Comparison of ENCODE assay signal across 22 cellular contexts in genomic region chr14:38185661-38186060, GRCh38. TPM values are rescaled to one million over a fixed set of nuclear protein-coding genes. Genes with fewer than 3 reads are reported as not detected.
DNase-seq lines count a peak whose midpoint lies in the region; ATAC-seq and TF ChIP-seq lines count a peak whose summit lies in the region.
"Had no signal": no experiment of that assay in that cellular context is flagged by ENCODE, and none has a peak within 500 bp of the region (broad histone marks: within the 10 kb centered on the region; RNA-seq: fewer than 3 reads in every experiment).

No MANE protein-coding gene starts in this region.

- no peaks in the 10 kb centered on the region for H3F3A ChIP-seq in GM23338 (replicated peaks; ENCODE audit: low read depth)

- DNase-seq in GM23338 (ENCODE audit: low spot score) (no peak), endothelial cell (ENCODE audit: low spot score) (no peak), mesendoderm (no peak), aorta (no peak)
- DNase-seq in natural killer cell treated with Interleukin-12 subunit alpha and Interleukin-12 subunit beta and Interleukin-15 and Interleukin-18, amount 100 ng/mL, for 72 hours (ENCODE audit: low spot score): no peak
- no peak for DNase-seq in T-helper 2 cell treated with Interferon-gamma antibody and Interleukin-4, amounts not matched to agents 5 μg/mL and 100 μg/mL, for 36 hours (ENCODE audit: low spot score)
- DNase-seq: 8988T; ACHN; BE2C; C1 segment of cervical spinal cord; CD4-positive, alpha-beta memory T cell; CD4-positive, CD25-positive, alpha-beta regulatory T cell; CD8-positive, alpha-beta memory T cell; COR-L47; DMS 273 treated with DMSO at 0.1 percent for 48 hours; DMS153; DMS53; DMS79 had no signal

- H3K27ac Mint-ChIP-seq in GM23338 (0 out of 2 replicates have a peak overlapping the region, but pooled peaks have one; percentile 4), endothelial cell (ENCODE audit: unreplicated experiment) (peak overlapping the region; percentile 84)
- H3K27ac Mint-ChIP-seq in natural killer cell treated with Interleukin-12 subunit alpha and Interleukin-12 subunit beta and Interleukin-15 and Interleukin-18, amount 100 ng/mL, for 72 hours: no peak overlapping the region
- H3K27ac Mint-ChIP-seq in T-helper 2 cell treated with Interferon-gamma antibody and Interleukin-4, amounts not matched to agents 5 μg/mL and 100 μg/mL, for 36 hours: no peak overlapping the region
- H3K27ac Mint-ChIP-seq: CD14-positive monocyte; CD4-positive, alpha-beta memory T cell had no signal

- TF ChIP-seq CTCF in GM23338 (conservative IDR thresholded peaks at IDR 0.05; ENCODE audit: low read depth in 2 of 2) (no peak), endothelial cell (IDR thresholded peaks at IDR 0.05; ENCODE audit: unreplicated experiment) (no peak)

- H2AFZ ChIP-seq in GM23338: no peak overlapping the region

- no peak overlapping the region for H3K9ac ChIP-seq in mesendoderm (ENCODE audit: low read length)
- H3K9ac ChIP-seq: BLaER1 had no signal

- H3K9me3 ChIP-seq in aorta (ENCODE audit: control insufficient read depth, low read length): no peaks in the 10 kb centered on the region
- H3K9me3 ChIP-seq: BE2C, BLaER1 had no signal

- H4K20me1 ChIP-seq in GM23338 (replicated peaks; ENCODE audit: insufficient read depth): no peaks in the 10 kb centered on the region
- H4K20me1 ChIP-seq: BLaER1 had no signal

- no peak overlapping the region for H3K4ac ChIP-seq in mesendoderm (ENCODE audit: low read depth, low read length)

- H3K79me1 ChIP-seq in mesendoderm (ENCODE audit: low read length): no peaks in the 10 kb centered on the region

- H3K18ac ChIP-seq in mesendoderm (ENCODE audit: low read length): no peak overlapping the region

- H3K4me2 ChIP-seq in GM23338 (no peak overlapping the region), mesendoderm (ENCODE audit: low read length) (no peak overlapping the region)
- H3K4me2 ChIP-seq: BLaER1 had no signal

- no peak overlapping the region for H3K23ac ChIP-seq in mesendoderm (ENCODE audit: low read length)

- no peak overlapping the region for H2AK5ac ChIP-seq in mesendoderm (ENCODE audit: low read length)

- H3K4me3 Mint-ChIP-seq in GM23338 (no peak overlapping the region), endothelial cell (ENCODE audit: unreplicated experiment) (no peak overlapping the region)
- H3K4me3 Mint-ChIP-seq in natural killer cell treated with Interleukin-12 subunit alpha and Interleukin-12 subunit beta and Interleukin-15 and Interleukin-18, amount 100 ng/mL, for 72 hours: no peak overlapping the region
- no peak overlapping the region for H3K4me3 Mint-ChIP-seq in T-helper 2 cell treated with Interferon-gamma antibody and Interleukin-4, amounts not matched to agents 5 μg/mL and 100 μg/mL, for 36 hours
- H3K4me3 Mint-ChIP-seq: CD14-positive monocyte; CD4-positive, alpha-beta memory T cell; CD4-positive, CD25-positive, alpha-beta regulatory T cell; CD8-positive, alpha-beta memory T cell had no signal

- H3K79me2 ChIP-seq in GM23338 (replicated peaks; ENCODE audit: insufficient read depth) (peaks cover 8% of the 10 kb centered on the region; the same call in 1 of the 2 replicates), mesendoderm (ENCODE audit: control insufficient read depth, insufficient read depth, low read length) (no peaks in the 10 kb centered on the region)

- H4K8ac ChIP-seq in mesendoderm (ENCODE audit: low read depth, low read length): no peak overlapping the region

- H3K4me1 ChIP-seq in GM23338 (ENCODE audit: insufficient read depth) (peaks cover 31% of the 10 kb centered on the region), mesendoderm (ENCODE audit: control insufficient read depth, low read depth, low read length) (peaks cover 14% of the 10 kb centered on the region), aorta (ENCODE audit: control insufficient read depth in 1 of 2, insufficient read depth in 2 of 2, low read length in 2 of 2) (no peaks in the 10 kb centered on the region)
- H3K4me1 ChIP-seq: BE2C, BLaER1 had no signal

- H3K9me3 Mint-ChIP-seq in GM23338 (peaks cover 4% of the 10 kb centered on the region; the same call in 2 of the 3 replicates), endothelial cell (ENCODE audit: unreplicated experiment) (no peaks in the 10 kb centered on the region)
- no peaks in the 10 kb centered on the region for H3K9me3 Mint-ChIP-seq in natural killer cell treated with Interleukin-12 subunit alpha and Interleukin-12 subunit beta and Interleukin-15 and Interleukin-18, amount 100 ng/mL, for 72 hours
- no peaks in the 10 kb centered on the region for H3K9me3 Mint-ChIP-seq in T-helper 2 cell treated with Interferon-gamma antibody and Interleukin-4, amounts not matched to agents 5 μg/mL and 100 μg/mL, for 36 hours
- H3K9me3 Mint-ChIP-seq: CD4-positive, alpha-beta memory T cell; CD8-positive, alpha-beta memory T cell had no signal

- 0 out of 2 replicates have a peak, but pooled peaks cover 9% of the 10 kb centered on the region for H3K9me2 ChIP-seq in GM23338 (ENCODE audit: insufficient read depth)

- no peak overlapping the region for H4K5ac ChIP-seq in mesendoderm (ENCODE audit: low read length)

- no peak overlapping the region for H3K56ac ChIP-seq in mesendoderm (ENCODE audit: low read length)

- intact Hi-C loops in aorta (cut with DNase I): no loop called here

- no peak overlapping the region for H2BK120ac ChIP-seq in mesendoderm (ENCODE audit: low read depth, low read length)

- WGBS in mesendoderm (ENCODE audit: extremely low coverage, insufficient coverage, low lambda C conversion rate): no CpG with 5 or more reads among the region's 1 CpG
- WGBS in aorta, 2 donors: 35 to 38% methylated on average over 1 of the region's 1 CpG

- H3K36me3 ChIP-seq in GM23338 (ENCODE audit: insufficient read depth) (peaks cover 1% of the 10 kb centered on the region; the same call in 1 of the 2 replicates), mesendoderm (ENCODE audit: control insufficient read depth, insufficient read depth, low read length) (no peaks in the 10 kb centered on the region), aorta (ENCODE audit: control insufficient read depth in 1 of 2, insufficient read depth in 2 of 2, low read length in 1 of 2) (no peaks in the 10 kb centered on the region)
- H3K36me3 ChIP-seq: BE2C, BLaER1 had no signal

- H3K4me1 Mint-ChIP-seq in GM23338 (peaks cover 48% of the 10 kb centered on the region), endothelial cell (ENCODE audit: unreplicated experiment) (peaks cover 51% of the 10 kb centered on the region)
- H3K4me1 Mint-ChIP-seq in natural killer cell treated with Interleukin-12 subunit alpha and Interleukin-12 subunit beta and Interleukin-15 and Interleukin-18, amount 100 ng/mL, for 72 hours (ENCODE audit: low read depth in 2 of 2): peaks cover 0 to 15% of the 10 kb centered on the region in 2 donors
- no peaks in the 10 kb centered on the region for H3K4me1 Mint-ChIP-seq in T-helper 2 cell treated with Interferon-gamma antibody and Interleukin-4, amounts not matched to agents 5 μg/mL and 100 μg/mL, for 36 hours (ENCODE audit: low read depth)
- H3K4me1 Mint-ChIP-seq: CD14-positive monocyte had no signal

- H3K27me3 Mint-ChIP-seq in GM23338 (ENCODE audit: insufficient read depth, low read depth, poor library complexity) (peaks cover 2% of the 10 kb centered on the region), endothelial cell (ENCODE audit: unreplicated experiment) (peaks cover 6% of the 10 kb centered on the region)
- peaks cover 0 to 12% of the 10 kb centered on the region in 2 donors for H3K27me3 Mint-ChIP-seq in natural killer cell treated with Interleukin-12 subunit alpha and Interleukin-12 subunit beta and Interleukin-15 and Interleukin-18, amount 100 ng/mL, for 72 hours
- no peaks in the 10 kb centered on the region for H3K27me3 Mint-ChIP-seq in T-helper 2 cell treated with Interferon-gamma antibody and Interleukin-4, amounts not matched to agents 5 μg/mL and 100 μg/mL, for 36 hours (ENCODE audit: low read depth)
- H3K27me3 Mint-ChIP-seq: CD4-positive, alpha-beta memory T cell; CD8-positive, alpha-beta memory T cell had no signal

- peak overlapping the region; percentile 78 for H2BK15ac ChIP-seq in mesendoderm (replicated peaks; ENCODE audit: low read depth)

- H3K27me3 ChIP-seq in GM23338 (ENCODE audit: insufficient read depth): no peaks in the 10 kb centered on the region
- H3K27me3 ChIP-seq in mesendoderm (ENCODE audit: insufficient read depth, low read length, poor library complexity): no peaks in the 10 kb centered on the region
- no peaks in the 10 kb centered on the region for H3K27me3 ChIP-seq in aorta (ENCODE audit: control insufficient read depth in 1 of 2, insufficient read depth in 2 of 2, low read length in 1 of 2)
- H3K27me3 ChIP-seq: BE2C, BLaER1 had no signal

- H3K27ac ChIP-seq in GM23338 (ENCODE audit: low read depth): no peak overlapping the region
- H3K27ac ChIP-seq in mesendoderm (ENCODE audit: low read depth, low read length): no peak overlapping the region
- no peak overlapping the region for H3K27ac ChIP-seq in aorta (ENCODE audit: low read depth in 1 of 2, low read length in 2 of 2)
- H3K27ac ChIP-seq: BLaER1 had no signal

- ATAC-seq in GM23338 (no peak), aorta (ENCODE audit: low FRiP score) (no peak)
- ATAC-seq in natural killer cell treated with Interleukin-12 subunit alpha and Interleukin-12 subunit beta and Interleukin-15 and Interleukin-18, amount 100 ng/mL, for 72 hours: no peak
- ATAC-seq: GM12878 had no signal

- H3K36me3 Mint-ChIP-seq in GM23338 (ENCODE audit: low read depth) (peaks cover 48% of the 10 kb centered on the region), endothelial cell (ENCODE audit: low read depth, unreplicated experiment) (no peaks in the 10 kb centered on the region)
- H3K36me3 Mint-ChIP-seq in natural killer cell treated with Interleukin-12 subunit alpha and Interleukin-12 subunit beta and Interleukin-15 and Interleukin-18, amount 100 ng/mL, for 72 hours: no peaks in the 10 kb centered on the region
- no peaks in the 10 kb centered on the region for H3K36me3 Mint-ChIP-seq in T-helper 2 cell treated with Interferon-gamma antibody and Interleukin-4, amounts not matched to agents 5 μg/mL and 100 μg/mL, for 36 hours (ENCODE audit: low read depth)
- H3K36me3 Mint-ChIP-seq: CD14-positive monocyte; CD4-positive, alpha-beta memory T cell; CD4-positive, CD25-positive, alpha-beta regulatory T cell; CD8-positive, alpha-beta memory T cell had no signal

- no peak overlapping the region for H2BK5ac ChIP-seq in mesendoderm (ENCODE audit: low read length)

- no peak overlapping the region for H3K4me3 ChIP-seq in GM23338
- no peak overlapping the region for H3K4me3 ChIP-seq in mesendoderm (ENCODE audit: low read length)
- no peak overlapping the region for H3K4me3 ChIP-seq in aorta (ENCODE audit: low read length in 2 of 2)
- H3K4me3 ChIP-seq: BLaER1, GM12878 had no signal

TF ChIP-seq in GM23338, 12 proteins besides CTCF, POLR2A, EP300 and RAD21 (continues in another document):
- no peak for TF ChIP-seq POLR2AphosphoS5 (IDR thresholded peaks at IDR 0.05; ENCODE audit: low read depth)

RNA-seq across cellular contexts. Expression of gene SSTR1, which starts 22.0 kb away (rescaled TPM):
- total RNA-seq in GM23338 (2014; rRNA removed; shearing (Covaris generic)): 0.80 and 2.3 TPM in 2 replicates
- polyA plus RNA-seq in GM23338 (2016; fragmentation: Nextera tagmentation; extraction: Ambion mirVana) (0.42 and 0.77 TPM in 2 replicates), aorta (under 1 TPM; 0.61 to 0.88 TPM)
- total RNA-seq in endothelial cell (ENCODE audit: unreplicated experiment) (0.21 TPM), aorta (1 to 10 TPM; 1.0 to 2.6 TPM)
- polyA plus RNA-seq in mesendoderm (2013, experiment 1 of 2): 0.74 TPM
- polyA plus RNA-seq in mesendoderm (2013, experiment 2 of 2): 0.78 TPM
- total RNA-seq in natural killer cell treated with Interleukin-12 subunit alpha and Interleukin-12 subunit beta and Interleukin-15 and Interleukin-18, amount 100 ng/mL, for 72 hours: not detected
- total RNA-seq: CD4-positive, alpha-beta memory T cell; CD4-positive, CD25-positive, alpha-beta regulatory T cell; CD8-positive, alpha-beta memory T cell; Daoy; GM12878 had no signal
- polyA plus RNA-seq: CD14-positive monocyte; CD4-positive, alpha-beta memory T cell; CD4-positive, CD25-positive, alpha-beta regulatory T cell; CD8-positive, alpha-beta memory T cell had no signal

Comparison
In these comparisons a context has a peak if more than half of its experiments do, and no peak if none do; other contexts are left out.
1. H3K27ac Mint-ChIP-seq: peak in GM23338 (single experiment) and endothelial cell (single experiment); none in natural killer cell treated with Interleukin-12 subunit alpha and Interleukin-12 subunit beta and Interleukin-15 and Interleukin-18, amount 100 ng/mL, for 72 hours (0 of 2) and T-helper 2 cell treated with Interferon-gamma antibody and Interleukin-4, amounts not matched to agents 5 μg/mL and 100 μg/mL, for 36 hours (single experiment).